1 cellular context compared by ENCODE assay signal in the genomic region with DNA sequence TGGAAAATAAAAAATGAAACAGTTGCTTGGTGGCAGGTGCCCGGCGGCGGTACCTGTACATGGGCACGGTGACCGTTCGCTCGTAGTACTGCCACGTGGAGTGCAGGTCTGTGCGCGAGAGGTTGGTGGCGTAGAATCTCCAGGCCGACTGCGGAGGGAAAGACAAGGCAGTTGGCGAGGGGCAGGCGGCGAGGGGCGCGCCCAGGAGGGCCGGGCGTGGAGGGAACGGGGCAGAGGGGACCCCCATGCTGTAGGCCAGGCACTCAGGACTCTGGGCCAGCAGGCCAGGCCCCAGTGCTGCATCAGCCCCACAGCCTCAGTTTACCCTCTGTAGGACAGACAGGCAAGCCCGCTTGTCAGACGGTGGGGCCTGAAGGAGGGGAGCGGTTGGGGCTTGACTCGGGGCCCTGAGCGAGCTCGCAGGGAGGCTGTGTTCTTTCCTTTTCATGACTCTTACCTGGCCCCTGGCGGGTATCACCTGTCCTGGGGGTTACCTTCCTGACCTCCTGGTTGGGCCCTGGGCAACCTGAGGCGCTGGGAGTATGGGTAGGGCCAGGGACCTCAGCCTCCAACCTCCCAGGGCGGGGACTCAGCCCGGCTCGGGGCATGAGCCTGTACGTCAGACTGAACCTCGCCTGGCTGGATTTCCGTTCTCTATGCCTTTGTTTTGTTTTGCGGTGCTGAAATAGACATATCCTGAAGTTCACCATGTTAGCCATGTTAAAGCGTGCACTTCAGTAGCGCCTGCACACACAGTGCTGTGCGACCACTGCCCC.
TF ChIP-seq lines count a peak whose summit lies in the region.

No MANE protein-coding gene starts in this region.

TF ChIP-seq in HepG2, 621 proteins besides CTCF, POLR2A, EP300 and RAD21:
- TF ChIP-seq SIN3B (IDR thresholded peaks at IDR 0.05; ENCODE audit: low read length) (no peak), KAT2B (IDR thresholded peaks at IDR 0.05; ENCODE audit: borderline replicate concordance, low read depth, low read length) (0 out of 2 replicates have a peak, but pooled peaks have one; percentile 13), ZMAT3 (CRISPR knock-in tag; conservative IDR thresholded peaks at IDR 0.05) (no peak), ZFX (CRISPR knock-in tag; IDR thresholded peaks at IDR 0.05; ENCODE audit: low read depth) (no peak), FIP1L1 (IDR thresholded peaks at IDR 0.05; ENCODE audit: borderline replicate concordance, insufficient read depth, low read depth, low read length) (no peak), NFKB2 (CRISPR knock-in tag; IDR thresholded peaks at IDR 0.05; ENCODE audit: borderline replicate concordance) (peak; percentile 18; the same call in 1 of the 2 replicates), ZNF318 (CRISPR knock-in tag; IDR thresholded peaks at IDR 0.05) (no peak), EHMT2 (IDR thresholded peaks at IDR 0.05; ENCODE audit: borderline replicate concordance, low read depth, low read length) (no peak), ZNF326 (CRISPR knock-in tag; IDR thresholded peaks at IDR 0.05; ENCODE audit: borderline replicate concordance) (no peak), GMEB1 (CRISPR knock-in tag; IDR thresholded peaks at IDR 0.05; ENCODE audit: borderline replicate concordance) (no peak), MIER3 (CRISPR knock-in tag; IDR thresholded peaks at IDR 0.05; ENCODE audit: borderline replicate concordance) (no peak), YY1 (IDR thresholded peaks at IDR 0.05; ENCODE audit: insufficient read depth, insufficient replicate concordance, low read depth, low read length) (no peak), ZBTB44 (CRISPR knock-in tag; IDR thresholded peaks at IDR 0.05) (no peak), HINFP (CRISPR knock-in tag; IDR thresholded peaks at IDR 0.05; ENCODE audit: low read depth) (no peak), SKI (IDR thresholded peaks at IDR 0.05; ENCODE audit: partially characterized antibody) (no peak), ZNF687 (CRISPR knock-in tag; IDR thresholded peaks at IDR 0.05) (peak; percentile 6; the same call in 1 of the 2 replicates), ZNF724P (CRISPR knock-in tag; IDR thresholded peaks at IDR 0.05; ENCODE audit: borderline replicate concordance) (0 out of 2 replicates have a peak, but pooled peaks have one; percentile 1), TP53 (CRISPR knock-in tag; conservative IDR thresholded peaks at IDR 0.05) (no peak), PAWR (CRISPR knock-in tag; IDR thresholded peaks at IDR 0.05; ENCODE audit: borderline replicate concordance) (no peak), TEAD3 (CRISPR knock-in tag; optimal IDR thresholded peaks at IDR 0.05; ENCODE audit: borderline replicate concordance) (no peak)
- TF ChIP-seq, protein P1, sequence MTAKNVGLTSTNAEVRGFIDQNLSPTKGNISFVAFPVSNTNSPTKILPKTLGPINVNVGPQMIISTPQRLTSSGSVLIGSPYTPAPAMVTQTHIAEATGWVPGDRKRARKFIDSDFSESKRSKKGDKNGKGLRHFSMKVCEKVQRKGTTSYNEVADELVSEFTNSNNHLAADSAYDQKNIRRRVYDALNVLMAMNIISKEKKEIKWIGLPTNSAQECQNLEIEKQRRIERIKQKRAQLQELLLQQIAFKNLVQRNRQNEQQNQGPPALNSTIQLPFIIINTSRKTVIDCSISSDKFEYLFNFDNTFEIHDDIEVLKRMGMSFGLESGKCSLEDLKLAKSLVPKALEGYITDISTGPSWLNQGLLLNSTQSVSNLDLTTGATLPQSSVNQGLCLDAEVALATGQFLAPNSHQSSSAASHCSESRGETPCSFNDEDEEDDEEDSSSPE (CRISPR knock-in tag; IDR thresholded peaks at IDR 0.05): no peak
- TF ChIP-seq, protein P2, sequence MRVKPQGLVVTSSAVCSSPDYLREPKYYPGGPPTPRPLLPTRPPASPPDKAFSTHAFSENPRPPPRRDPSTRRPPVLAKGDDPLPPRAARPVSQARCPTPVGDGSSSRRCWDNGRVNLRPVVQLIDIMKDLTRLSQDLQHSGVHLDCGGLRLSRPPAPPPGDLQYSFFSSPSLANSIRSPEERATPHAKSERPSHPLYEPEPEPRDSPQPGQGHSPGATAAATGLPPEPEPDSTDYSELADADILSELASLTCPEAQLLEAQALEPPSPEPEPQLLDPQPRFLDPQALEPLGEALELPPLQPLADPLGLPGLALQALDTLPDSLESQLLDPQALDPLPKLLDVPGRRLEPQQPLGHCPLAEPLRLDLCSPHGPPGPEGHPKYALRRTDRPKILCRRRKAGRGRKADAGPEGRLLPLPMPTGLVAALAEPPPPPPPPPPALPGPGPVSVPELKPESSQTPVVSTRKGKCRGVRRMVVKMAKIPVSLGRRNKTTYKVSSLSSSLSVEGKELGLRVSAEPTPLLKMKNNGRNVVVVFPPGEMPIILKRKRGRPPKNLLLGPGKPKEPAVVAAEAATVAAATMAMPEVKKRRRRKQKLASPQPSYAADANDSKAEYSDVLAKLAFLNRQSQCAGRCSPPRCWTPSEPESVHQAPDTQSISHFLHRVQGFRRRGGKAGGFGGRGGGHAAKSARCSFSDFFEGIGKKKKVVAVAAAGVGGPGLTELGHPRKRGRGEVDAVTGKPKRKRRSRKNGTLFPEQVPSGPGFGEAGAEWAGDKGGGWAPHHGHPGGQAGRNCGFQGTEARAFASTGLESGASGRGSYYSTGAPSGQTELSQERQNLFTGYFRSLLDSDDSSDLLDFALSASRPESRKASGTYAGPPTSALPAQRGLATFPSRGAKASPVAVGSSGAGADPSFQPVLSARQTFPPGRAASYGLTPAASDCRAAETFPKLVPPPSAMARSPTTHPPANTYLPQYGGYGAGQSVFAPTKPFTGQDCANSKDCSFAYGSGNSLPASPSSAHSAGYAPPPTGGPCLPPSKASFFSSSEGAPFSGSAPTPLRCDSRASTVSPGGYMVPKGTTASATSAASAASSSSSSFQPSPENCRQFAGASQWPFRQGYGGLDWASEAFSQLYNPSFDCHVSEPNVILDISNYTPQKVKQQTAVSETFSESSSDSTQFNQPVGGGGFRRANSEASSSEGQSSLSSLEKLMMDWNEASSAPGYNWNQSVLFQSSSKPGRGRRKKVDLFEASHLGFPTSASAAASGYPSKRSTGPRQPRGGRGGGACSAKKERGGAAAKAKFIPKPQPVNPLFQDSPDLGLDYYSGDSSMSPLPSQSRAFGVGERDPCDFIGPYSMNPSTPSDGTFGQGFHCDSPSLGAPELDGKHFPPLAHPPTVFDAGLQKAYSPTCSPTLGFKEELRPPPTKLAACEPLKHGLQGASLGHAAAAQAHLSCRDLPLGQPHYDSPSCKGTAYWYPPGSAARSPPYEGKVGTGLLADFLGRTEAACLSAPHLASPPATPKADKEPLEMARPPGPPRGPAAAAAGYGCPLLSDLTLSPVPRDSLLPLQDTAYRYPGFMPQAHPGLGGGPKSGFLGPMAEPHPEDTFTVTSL (CRISPR knock-in tag; IDR thresholded peaks at IDR 0.05; ENCODE audit: borderline replicate concordance): no peak
